ENCODE assay signal across 1 cellular context in the genomic region with DNA sequence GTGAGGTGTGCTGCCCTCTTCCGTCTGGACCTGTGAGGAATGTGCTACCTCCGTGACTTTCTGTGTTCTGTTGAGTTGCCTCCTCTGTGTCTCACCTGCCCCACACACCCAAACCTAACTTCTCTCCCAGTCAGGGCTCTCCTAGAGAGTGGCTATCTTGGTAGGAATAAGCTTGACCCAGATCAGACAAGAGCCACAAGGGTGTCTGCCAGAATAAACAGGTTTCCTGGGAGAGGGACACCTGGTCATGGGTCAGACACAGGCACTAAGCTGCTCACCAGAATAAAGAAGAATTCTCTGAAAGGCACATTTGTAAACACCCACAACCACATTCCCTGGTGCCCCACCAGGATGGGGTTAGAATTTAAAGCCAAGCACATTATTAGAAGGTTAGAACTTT.
TF ChIP-seq lines count a peak whose summit lies in the region.

No MANE protein-coding gene starts in this region.

TF ChIP-seq in WTC11, 78 proteins besides CTCF, POLR2A, EP300 and RAD21 (continued from another document):
- TF ChIP-seq, protein P1, sequence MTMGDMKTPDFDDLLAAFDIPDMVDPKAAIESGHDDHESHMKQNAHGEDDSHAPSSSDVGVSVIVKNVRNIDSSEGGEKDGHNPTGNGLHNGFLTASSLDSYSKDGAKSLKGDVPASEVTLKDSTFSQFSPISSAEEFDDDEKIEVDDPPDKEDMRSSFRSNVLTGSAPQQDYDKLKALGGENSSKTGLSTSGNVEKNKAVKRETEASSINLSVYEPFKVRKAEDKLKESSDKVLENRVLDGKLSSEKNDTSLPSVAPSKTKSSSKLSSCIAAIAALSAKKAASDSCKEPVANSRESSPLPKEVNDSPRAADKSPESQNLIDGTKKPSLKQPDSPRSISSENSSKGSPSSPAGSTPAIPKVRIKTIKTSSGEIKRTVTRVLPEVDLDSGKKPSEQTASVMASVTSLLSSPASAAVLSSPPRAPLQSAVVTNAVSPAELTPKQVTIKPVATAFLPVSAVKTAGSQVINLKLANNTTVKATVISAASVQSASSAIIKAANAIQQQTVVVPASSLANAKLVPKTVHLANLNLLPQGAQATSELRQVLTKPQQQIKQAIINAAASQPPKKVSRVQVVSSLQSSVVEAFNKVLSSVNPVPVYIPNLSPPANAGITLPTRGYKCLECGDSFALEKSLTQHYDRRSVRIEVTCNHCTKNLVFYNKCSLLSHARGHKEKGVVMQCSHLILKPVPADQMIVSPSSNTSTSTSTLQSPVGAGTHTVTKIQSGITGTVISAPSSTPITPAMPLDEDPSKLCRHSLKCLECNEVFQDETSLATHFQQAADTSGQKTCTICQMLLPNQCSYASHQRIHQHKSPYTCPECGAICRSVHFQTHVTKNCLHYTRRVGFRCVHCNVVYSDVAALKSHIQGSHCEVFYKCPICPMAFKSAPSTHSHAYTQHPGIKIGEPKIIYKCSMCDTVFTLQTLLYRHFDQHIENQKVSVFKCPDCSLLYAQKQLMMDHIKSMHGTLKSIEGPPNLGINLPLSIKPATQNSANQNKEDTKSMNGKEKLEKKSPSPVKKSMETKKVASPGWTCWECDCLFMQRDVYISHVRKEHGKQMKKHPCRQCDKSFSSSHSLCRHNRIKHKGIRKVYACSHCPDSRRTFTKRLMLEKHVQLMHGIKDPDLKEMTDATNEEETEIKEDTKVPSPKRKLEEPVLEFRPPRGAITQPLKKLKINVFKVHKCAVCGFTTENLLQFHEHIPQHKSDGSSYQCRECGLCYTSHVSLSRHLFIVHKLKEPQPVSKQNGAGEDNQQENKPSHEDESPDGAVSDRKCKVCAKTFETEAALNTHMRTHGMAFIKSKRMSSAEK (CRISPR knock-in tag; IDR thresholded peaks at IDR 0.05; ENCODE audit: borderline replicate concordance): no peak
- no peak for TF ChIP-seq NR3C1 (CRISPR knock-in tag; conservative IDR thresholded peaks at IDR 0.05; ENCODE audit: low read depth)
- no peak for TF ChIP-seq NFYB (CRISPR knock-in tag; conservative IDR thresholded peaks at IDR 0.05; ENCODE audit: low read depth)
TF ChIP-seq in WTC11: peak in this region for 0.
